Comparison of ENCODE assay signal across 16 cellular contexts in the genomic region with DNA sequence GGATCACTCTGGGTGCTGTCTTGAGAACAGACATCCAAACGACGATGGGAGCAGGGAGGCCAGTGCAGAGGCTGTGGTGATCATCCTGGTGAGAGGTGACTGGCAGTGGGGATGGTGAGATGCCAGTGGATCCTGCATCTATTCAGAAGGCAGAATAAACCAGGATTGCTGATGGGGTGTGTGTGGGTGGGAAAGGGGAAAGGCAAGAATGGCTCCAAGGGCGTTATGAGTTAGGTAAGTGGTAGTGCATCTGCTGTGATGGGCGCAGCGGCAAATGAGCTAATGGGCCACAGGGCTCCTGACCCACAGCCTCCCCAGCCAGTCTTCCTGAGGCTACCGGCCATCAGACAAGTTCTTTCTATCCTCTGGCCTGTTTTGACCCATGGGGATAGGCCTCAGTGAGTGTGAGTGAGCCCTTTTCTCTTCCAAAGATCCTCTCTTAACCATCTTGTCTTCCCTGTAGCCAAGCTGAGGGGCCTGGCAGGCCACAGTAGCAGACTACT. TPM values are rescaled to one million over a fixed set of nuclear protein-coding genes. Genes with fewer than 3 reads are reported as not detected.
DNase-seq lines count a peak whose midpoint lies in the region; ATAC-seq and TF ChIP-seq lines count a peak whose summit lies in the region.
"Had no signal": no experiment of that assay in that cellular context is flagged by ENCODE, and none has a peak within 500 bp of the region (broad histone marks: within the 10 kb centered on the region; RNA-seq: fewer than 3 reads in every experiment).

No MANE protein-coding gene starts in this region.

- TF ChIP-seq CTCF in coronary artery (IDR thresholded peaks at IDR 0.05) = no peak
- TF ChIP-seq CTCF in stomach (IDR thresholded peaks at IDR 0.05) = no peak
- no peak for TF ChIP-seq CTCF in brain microvascular endothelial cell (IDR thresholded peaks at IDR 0.05; ENCODE audit: low read depth, low read length, missing control alignments)

- no peak overlapping the region for H3K4me3 Mint-ChIP-seq in activated naive CD4-positive, alpha-beta T cell treated with anti-CD3 and anti-CD28 coated beads, Interleukin-2, amount 10 ng/mL, durations not matched to agents 7 days and 5 days
- H3K4me3 Mint-ChIP-seq: CD4-positive, alpha-beta T cell; HFFc6 had no signal

- H4K8ac ChIP-seq in neuronal stem cell (ENCODE audit: low read depth, low read length) = no peak overlapping the region

- H3K27ac ChIP-seq in coronary artery = no peak overlapping the region
- H3K27ac ChIP-seq in neuronal stem cell (replicated peaks; ENCODE audit: low read length) = no peak overlapping the region
- no peak overlapping the region for H3K27ac ChIP-seq in stomach
- no peak overlapping the region for H3K27ac ChIP-seq in brain microvascular endothelial cell
- H3K27ac ChIP-seq: BLaER1 treated with 17β-estradiol and CSF1 and Interleukin-3, amounts not matched to agents 10 nM and 100 nM had no signal

- peak overlapping the region; percentile 16 for H2AFZ ChIP-seq in neuronal stem cell (ENCODE audit: low read length)

- no peak overlapping the region for H3K27ac Mint-ChIP-seq in activated naive CD4-positive, alpha-beta T cell treated with anti-CD3 and anti-CD28 coated beads, Interleukin-2, amount 10 ng/mL, durations not matched to agents 7 days and 5 days
- H3K27ac Mint-ChIP-seq in activated naive CD4-positive, alpha-beta T cell treated with anti-CD3 and anti-CD28 coated beads, Interleukin-2, amount 50 U/mL, for 72 hours = no peak overlapping the region
- H3K27ac Mint-ChIP-seq: CD4-positive, alpha-beta T cell; HFFc6 had no signal

- H3K4ac ChIP-seq in neuronal stem cell (ENCODE audit: low read length) = no peak overlapping the region

- H3K4me2 ChIP-seq in neuronal stem cell (ENCODE audit: insufficient read depth, low read length, poor library complexity, severe bottlenecking) = no peak overlapping the region
- H3K4me2 ChIP-seq: BLaER1 treated with 17β-estradiol and CSF1 and Interleukin-3, amounts not matched to agents 10 nM and 100 nM had no signal

- intact Hi-C loops in stomach (cut with DNase I; ENCODE audit: low total_unique reads) = no loop called here

- H2BK12ac ChIP-seq in neuronal stem cell (ENCODE audit: low read length) = peak overlapping the region; percentile 48

- peak overlapping the region; percentile 59 for H2BK15ac ChIP-seq in neuronal stem cell (ENCODE audit: low read length)

- peaks cover 2% of the 10 kb centered on the region for H3K79me1 ChIP-seq in neuronal stem cell (ENCODE audit: low read depth, low read length)

- CTCF ChIA-PET in activated naive CD4-positive, alpha-beta T cell treated with anti-CD3 and anti-CD28 coated beads, Interleukin-2, amount 10 ng/mL, durations not matched to agents 7 days and 5 days (lab: Charles Lee) = interaction anchor here (1.0 to 1.2 kb wide), 2 partner anchors 16 to 41 kb away, joined by 4 read pairs; no protein-coding TSS in a partner anchor

- ATAC-seq in activated naive CD4-positive, alpha-beta T cell treated with anti-CD3 and anti-CD28 coated beads, Interleukin-2, amount 50 U/mL, for 72 hours = no peak

- H3K9me3 ChIP-seq in neuronal stem cell (replicated peaks in 1 of 2; ENCODE audit: control insufficient read depth in 2 of 2, insufficient read depth in 1 of 2, low read depth in 1 of 2, low read length in 2 of 2) (no peaks in the 10 kb centered on the region), stomach (no peaks in the 10 kb centered on the region)
- H3K9me3 ChIP-seq: BLaER1 treated with 17β-estradiol and CSF1 and Interleukin-3, amounts not matched to agents 10 nM and 100 nM; HAP-1 had no signal

- H3K18ac ChIP-seq in neuronal stem cell (ENCODE audit: low read length) = peak overlapping the region; percentile 44

- H3K36me3 Mint-ChIP-seq in activated naive CD4-positive, alpha-beta T cell treated with anti-CD3 and anti-CD28 coated beads, Interleukin-2, amount 10 ng/mL, durations not matched to agents 7 days and 5 days = no peaks in the 10 kb centered on the region
- H3K36me3 Mint-ChIP-seq in activated naive CD4-positive, alpha-beta T cell treated with anti-CD3 and anti-CD28 coated beads, Interleukin-2, amount 50 U/mL, for 72 hours = no peaks in the 10 kb centered on the region

- DNase-seq in activated naive CD4-positive, alpha-beta T cell treated with anti-CD3 and anti-CD28 coated beads, Interleukin-2, amount 10 ng/mL, durations not matched to agents 7 days and 5 days = peak; percentile 14
- no peak for DNase-seq in activated naive CD4-positive, alpha-beta T cell treated with anti-CD3 and anti-CD28 coated beads, Interleukin-2, amount 50 U/mL, for 72 hours (ENCODE audit: low spot score in 2 of 2)
- peak; percentile 59 for DNase-seq in coronary artery (ENCODE audit: low spot score)
- no peak for DNase-seq in neuronal stem cell (ENCODE audit: low spot score)
- peak; percentile 11 for DNase-seq in stomach
- no peak for DNase-seq in NCI-H2081 treated with DMSO at 0.1 percent for 48 hours (lab: John Stamatoyannopoulos, UW)
- DNase-seq in brain microvascular endothelial cell = no peak
- DNase-seq in inferior parietal cortex (ENCODE audit: extremely low spot score) = no peak
- DNase-seq: 8988T, AML-193, Calu3, DMS 273 treated with DMSO at 0.1 percent for 48 hours, HFFc6 had no signal

- peaks cover 33% of the 10 kb centered on the region for H3K27me3 Mint-ChIP-seq in activated naive CD4-positive, alpha-beta T cell treated with anti-CD3 and anti-CD28 coated beads, Interleukin-2, amount 10 ng/mL, durations not matched to agents 7 days and 5 days
- H3K27me3 Mint-ChIP-seq: CD4-positive, alpha-beta T cell had no signal

- no CpG with 5 or more reads among the region's 6 CpGs for WGBS in neuronal stem cell (ENCODE audit: extremely low coverage in 2 of 2, insufficient read length in 2 of 2, insufficient replicate concordance in 1 of 2), 2 donors
- 87 to 96% (median 93%) methylated on average over 6 of the region's 6 CpGs for WGBS in stomach, 5 donors

- H3K9ac ChIP-seq in neuronal stem cell (ENCODE audit: low read depth, low read length, poor library complexity) = no peak overlapping the region
- H3K9ac ChIP-seq: BLaER1 treated with 17β-estradiol and CSF1 and Interleukin-3, amounts not matched to agents 10 nM and 100 nM had no signal

- peak overlapping the region; percentile 72 for H2AK5ac ChIP-seq in neuronal stem cell (ENCODE audit: low read depth, low read length)

- no peak overlapping the region for H4K91ac ChIP-seq in neuronal stem cell (ENCODE audit: low read depth, low read length, poor library complexity)

- H3K4me3 ChIP-seq in coronary artery (no peak overlapping the region), neuronal stem cell (ENCODE audit: low read length in 2 of 2) (no peak overlapping the region), stomach (no peak overlapping the region), brain microvascular endothelial cell (ENCODE audit: low read depth, low read length) (no peak overlapping the region)
- H3K4me3 ChIP-seq: BLaER1 treated with 17β-estradiol and CSF1 and Interleukin-3, amounts not matched to agents 10 nM and 100 nM; HAP-1 had no signal

- TF ChIP-seq POLR2A in stomach (IDR thresholded peaks at IDR 0.05) = no peak

- H3K4me1 Mint-ChIP-seq in activated naive CD4-positive, alpha-beta T cell treated with anti-CD3 and anti-CD28 coated beads, Interleukin-2, amount 10 ng/mL, durations not matched to agents 7 days and 5 days = peaks cover 4% of the 10 kb centered on the region

- H3K27me3 ChIP-seq in neuronal stem cell (ENCODE audit: control insufficient read depth in 3 of 3, insufficient read depth in 3 of 3, low read depth in 1 of 3, low read length in 3 of 3) (no peaks in the 10 kb centered on the region), stomach (no peaks in the 10 kb centered on the region), brain microvascular endothelial cell (replicated peaks) (no peaks in the 10 kb centered on the region)
- H3K27me3 ChIP-seq: BLaER1 treated with 17β-estradiol and CSF1 and Interleukin-3, amounts not matched to agents 10 nM and 100 nM had no signal

- in situ Hi-C loops in brain microvascular endothelial cell (cut with HindIII; ENCODE audit: low pct_ligation_motif_present, low sequenced_read_pairs) = no loop called here

- peaks cover 22 to 28% of the 10 kb centered on the region in 2 donors for H3K4me1 ChIP-seq in neuronal stem cell (ENCODE audit: control insufficient read depth in 2 of 2, insufficient read depth in 1 of 2, low read depth in 1 of 2, low read length in 2 of 2)
- H3K4me1 ChIP-seq in stomach = peaks cover 0 to 25% (median 12%) of the 10 kb centered on the region in 4 donors

- H2BK5ac ChIP-seq in neuronal stem cell (ENCODE audit: low read length) = peak overlapping the region; percentile 44

- no peak for TF ChIP-seq EP300 in stomach (IDR thresholded peaks at IDR 0.05)

- no peak overlapping the region for H3K23ac ChIP-seq in neuronal stem cell (ENCODE audit: low read depth, low read length, poor library complexity)

- H3K36me3 ChIP-seq in neuronal stem cell (replicated peaks in 1 of 2; ENCODE audit: control insufficient read depth in 2 of 2, insufficient read depth in 2 of 2, low read length in 2 of 2) = no peaks in the 10 kb centered on the region
- H3K36me3 ChIP-seq in stomach = no peaks in the 10 kb centered on the region
- no peaks in the 10 kb centered on the region for H3K36me3 ChIP-seq in brain microvascular endothelial cell (replicated peaks)
- H3K36me3 ChIP-seq: BLaER1 treated with 17β-estradiol and CSF1 and Interleukin-3, amounts not matched to agents 10 nM and 100 nM; HAP-1 had no signal

- H2BK120ac ChIP-seq in neuronal stem cell (ENCODE audit: low read depth, low read length) = no peak overlapping the region

- H3K14ac ChIP-seq in neuronal stem cell (ENCODE audit: low read length) = no peak overlapping the region

- no peaks in the 10 kb centered on the region for H3K9me3 Mint-ChIP-seq in activated naive CD4-positive, alpha-beta T cell treated with anti-CD3 and anti-CD28 coated beads, Interleukin-2, amount 10 ng/mL, durations not matched to agents 7 days and 5 days
- no peaks in the 10 kb centered on the region for H3K9me3 Mint-ChIP-seq in activated naive CD4-positive, alpha-beta T cell treated with anti-CD3 and anti-CD28 coated beads, Interleukin-2, amount 50 U/mL, for 72 hours
- H3K9me3 Mint-ChIP-seq: CD4-positive, alpha-beta T cell; HFFc6 had no signal

RNA-seq across cellular contexts. Expression of gene SERTAD2, which starts 29.6 kb away (rescaled TPM):
- total RNA-seq in activated naive CD4-positive, alpha-beta T cell treated with anti-CD3 and anti-CD28 coated beads, Interleukin-2, amount 50 U/mL, for 72 hours = 10 to 100 TPM; 17.8 to 46.4 TPM
- 20.0 TPM for polyA plus RNA-seq in neuronal stem cell (2013, experiment 1 of 2)
- polyA plus RNA-seq in neuronal stem cell (2013, experiment 2 of 2) = 19.5 TPM
- total RNA-seq in stomach = 10 to 100 TPM in 2 of 5 donors, 1 to 10 TPM in 3; 2.0 to 11.9 (median 9.3) TPM
- 1 to 10 TPM; 2.9 to 7.2 (median 5.7) TPM for polyA plus RNA-seq in stomach

Comparison
In these comparisons a context has a peak if more than half of its experiments do, and no peak if none do; other contexts are left out.
1. DNase-seq: peak in activated naive CD4-positive, alpha-beta T cell treated with anti-CD3 and anti-CD28 coated beads, Interleukin-2, amount 10 ng/mL, durations not matched to agents 7 days and 5 days (single experiment), coronary artery (single experiment) and stomach (single experiment); none in activated naive CD4-positive, alpha-beta T cell treated with anti-CD3 and anti-CD28 coated beads, Interleukin-2, amount 50 U/mL, for 72 hours (0 of 2), neuronal stem cell (single experiment), NCI-H2081 treated with DMSO at 0.1 percent for 48 hours (single experiment), brain microvascular endothelial cell (single experiment) and inferior parietal cortex (single experiment).